Comparison of ENCODE assay signal across 2 cellular contexts in genomic region chr6:5180636-5181035, GRCh38.
TF ChIP-seq lines count a peak whose summit lies in the region.

No MANE protein-coding gene starts in this region.

TF ChIP-seq in IMR-90, 13 proteins besides CTCF, POLR2A, EP300 and RAD21:
- TF ChIP-seq MAFK (IDR thresholded peaks at IDR 0.05; ENCODE audit: low read depth, low read length) (no peak), MAZ (IDR thresholded peaks at IDR 0.05; ENCODE audit: borderline replicate concordance, low read depth, low read length) (no peak), CEBPB (IDR thresholded peaks at IDR 0.05; ENCODE audit: low read depth, low read length) (no peak), CHD1 (IDR thresholded peaks at IDR 0.05; ENCODE audit: low read depth, low read length) (no peak), RCOR1 (IDR thresholded peaks at IDR 0.05; ENCODE audit: insufficient replicate concordance, low read length) (no peak), USF2 (IDR thresholded peaks at IDR 0.05; ENCODE audit: low read depth, low read length) (no peak), SMC3 (IDR thresholded peaks at IDR 0.05; ENCODE audit: low read depth, low read length) (no peak), MXI1 (IDR thresholded peaks at IDR 0.05; ENCODE audit: borderline replicate concordance, low read depth, low read length) (no peak), ELK1 (IDR thresholded peaks at IDR 0.05; ENCODE audit: borderline replicate concordance, low read depth, low read length) (no peak), RFX5 (IDR thresholded peaks at IDR 0.05; ENCODE audit: low read depth, low read length) (no peak), NFE2L2 (IDR thresholded peaks at IDR 0.05; ENCODE audit: low read depth, low read length) (no peak), BHLHE40 (IDR thresholded peaks at IDR 0.05; ENCODE audit: low read depth, low read length) (no peak), FOS (IDR thresholded peaks at IDR 0.05; ENCODE audit: low read depth, low read length) (no peak)
TF ChIP-seq in IMR-90: peak in this region for 0.

TF ChIP-seq in H1, 55 proteins besides CTCF, POLR2A, EP300 and RAD21:
- no peak for TF ChIP-seq SIRT6 (IDR thresholded peaks at IDR 0.05; ENCODE audit: low read length)
- no peak for TF ChIP-seq SP1 (IDR thresholded peaks at IDR 0.05; ENCODE audit: low read depth, low read length)
- TF ChIP-seq TBP (IDR thresholded peaks at IDR 0.05; ENCODE audit: low read depth, low read length): no peak
- no peak for TF ChIP-seq SIX5 (IDR thresholded peaks at IDR 0.05; ENCODE audit: low read depth, low read length)
- no peak for TF ChIP-seq RBBP5 (IDR thresholded peaks at IDR 0.05; ENCODE audit: borderline replicate concordance, low read depth, low read length)
- TF ChIP-seq CBX8 (IDR thresholded peaks at IDR 0.05; ENCODE audit: borderline replicate concordance, low read depth, low read length): no peak
- no peak for TF ChIP-seq HDAC2 (IDR thresholded peaks at IDR 0.05; ENCODE audit: borderline replicate concordance in 1 of 2, low read depth in 2 of 2, low read length in 2 of 2)
- TF ChIP-seq KDM4A (IDR thresholded peaks at IDR 0.05; ENCODE audit: low read depth, low read length, severe bottlenecking): no peak
- no peak for TF ChIP-seq KDM5A (IDR thresholded peaks at IDR 0.05; ENCODE audit: low read length)
- no peak for TF ChIP-seq BRCA1 (IDR thresholded peaks at IDR 0.05; ENCODE audit: low read depth, low read length)
- no peak for TF ChIP-seq ATF2 (IDR thresholded peaks at IDR 0.05; ENCODE audit: low read length)
- no peak for TF ChIP-seq ATF3 (IDR thresholded peaks at IDR 0.05; ENCODE audit: insufficient read depth, low read depth, low read length)
- TF ChIP-seq EZH2 (IDR thresholded peaks at IDR 0.05; ENCODE audit: low read depth, low read length, severe bottlenecking): no peak
- TF ChIP-seq GABPA (IDR thresholded peaks at IDR 0.05; ENCODE audit: borderline replicate concordance, insufficient read depth, low read length): no peak
